In the genomic region with DNA sequence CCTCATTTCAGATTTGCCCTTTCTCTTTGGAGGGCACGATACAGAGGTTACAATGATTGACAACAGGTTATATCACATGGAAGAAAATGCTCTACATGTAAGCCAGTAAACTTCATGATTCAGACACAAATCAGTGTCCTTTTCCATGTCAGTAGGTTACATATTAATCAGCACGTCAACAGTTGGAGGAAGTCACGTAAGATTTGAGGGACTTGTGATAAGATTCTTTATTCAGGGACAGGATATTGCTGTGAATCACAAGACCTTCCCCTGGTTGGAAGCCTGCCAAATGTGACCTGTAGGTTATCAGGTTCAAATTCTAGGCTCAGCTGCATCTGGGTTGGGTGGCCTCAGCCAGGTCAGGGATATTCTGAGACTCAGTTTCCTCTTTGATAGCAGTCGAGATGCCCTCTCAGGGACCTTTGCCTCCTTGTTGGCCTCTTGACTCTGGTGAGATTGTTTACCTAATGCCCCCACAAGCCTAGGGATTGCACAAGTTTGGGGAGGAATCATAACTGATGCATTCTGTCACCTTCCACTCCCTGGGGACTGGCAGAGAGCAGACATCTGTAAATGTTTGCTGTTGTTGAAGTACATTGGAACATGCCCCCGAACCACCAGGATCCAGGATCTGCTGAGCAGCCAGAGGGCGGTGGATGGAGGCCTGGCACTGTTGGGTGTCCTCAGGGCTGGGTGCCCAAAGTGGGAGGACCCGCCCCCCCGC, we compare ENCODE assay signal across 2 cellular contexts.
TF ChIP-seq lines count a peak whose summit lies in the region.

No MANE protein-coding gene starts in this region.

TF ChIP-seq in WTC11, 78 proteins besides CTCF, POLR2A, EP300 and RAD21:
- TF ChIP-seq GABPB1 (CRISPR knock-in tag; IDR thresholded peaks at IDR 0.05) = peak; percentile 59; the same call in 1 of the 2 replicates
- no peak for TF ChIP-seq RELA (CRISPR knock-in tag; IDR thresholded peaks at IDR 0.05; ENCODE audit: borderline replicate concordance)

TF ChIP-seq in HepG2, 621 proteins besides CTCF, POLR2A, EP300 and RAD21 (continues in another document):
- TF ChIP-seq SAP130 (CRISPR knock-in tag; IDR thresholded peaks at IDR 0.05; ENCODE audit: low read depth) (peak; percentile 91), ZNF180 (CRISPR knock-in tag; IDR thresholded peaks at IDR 0.05; ENCODE audit: borderline replicate concordance, low read depth) (no peak), ZBTB7A (CRISPR knock-in tag; IDR thresholded peaks at IDR 0.05) (0 out of 2 replicates have a peak, but pooled peaks have one; percentile 38), ZMYM3 (CRISPR knock-in tag; IDR thresholded peaks at IDR 0.05) (peak; percentile 50; the same call in 1 of the 2 replicates), ATF4 (CRISPR knock-in tag; IDR thresholded peaks at IDR 0.05) (0 out of 4 replicates have a peak, but pooled peaks of 1 of the 2 experiments have one; percentile 51), SOX13 (IDR thresholded peaks at IDR 0.05) (peak; percentile 48; the same call in 1 of the 2 replicates), SOX13 (CRISPR knock-in tag; conservative IDR thresholded peaks at IDR 0.05 in 1 of 2, IDR thresholded peaks at IDR 0.05 in 1 of 2) (peak in 1 of 2 experiments; percentile 70; a peak in 1 of 4 replicates), BRD4 (CRISPR knock-in tag; IDR thresholded peaks at IDR 0.05) (peak; percentile 17; the same call in 1 of the 2 replicates), ZNF772 (CRISPR knock-in tag; IDR thresholded peaks at IDR 0.05) (peak; percentile 91; the same call in 1 of the 2 replicates), ZNF710 (CRISPR knock-in tag; IDR thresholded peaks at IDR 0.05; ENCODE audit: borderline replicate concordance) (peak; percentile 75; the same call in 1 of the 2 replicates), RFX5 (IDR thresholded peaks at IDR 0.05; ENCODE audit: low read depth, low read length) (no peak), EHMT2 (IDR thresholded peaks at IDR 0.05; ENCODE audit: borderline replicate concordance, low read depth, low read length) (no peak; the same call in 1 of the 2 replicates), ZNF280D (CRISPR knock-in tag; IDR thresholded peaks at IDR 0.05) (no peak), MED1 (CRISPR knock-in tag; IDR thresholded peaks at IDR 0.05) (peak; percentile 99), NCOR1 (IDR thresholded peaks at IDR 0.05; ENCODE audit: borderline replicate concordance, low read length) (peak; percentile 58; the same call in 1 of the 2 replicates), PPARG (CRISPR knock-in tag; conservative IDR thresholded peaks at IDR 0.05) (peak; percentile 94), FOXP1 (IDR thresholded peaks at IDR 0.05) (no peak), FOXP1 (CRISPR knock-in tag; IDR thresholded peaks at IDR 0.05) (peak; percentile 81), GATA4 (IDR thresholded peaks at IDR 0.05; ENCODE audit: borderline replicate concordance, low read depth) (peak; percentile 96), HMG20A (CRISPR knock-in tag; IDR thresholded peaks at IDR 0.05; ENCODE audit: borderline replicate concordance) (peak; percentile 78; the same call in 1 of the 2 replicates), MTA1 (CRISPR knock-in tag; IDR thresholded peaks at IDR 0.05; ENCODE audit: borderline replicate concordance) (peak; percentile 95), TRIM24 (CRISPR knock-in tag; IDR thresholded peaks at IDR 0.05) (peak; percentile 58; the same call in 1 of the 2 replicates), ZNF318 (CRISPR knock-in tag; IDR thresholded peaks at IDR 0.05) (no peak), ZFX (CRISPR knock-in tag; IDR thresholded peaks at IDR 0.05; ENCODE audit: low read depth) (peak; percentile 41; the same call in 1 of the 2 replicates), ARNTL (CRISPR knock-in tag; IDR thresholded peaks at IDR 0.05) (peak; percentile 98), SOX5 (CRISPR knock-in tag; IDR thresholded peaks at IDR 0.05; ENCODE audit: borderline replicate concordance) (peak; percentile 90), NONO (IDR thresholded peaks at IDR 0.05) (no peak), NONO (CRISPR knock-in tag; conservative IDR thresholded peaks at IDR 0.05) (peak; percentile 21; the same call in 1 of the 2 replicates), PATZ1 (CRISPR knock-in tag; IDR thresholded peaks at IDR 0.05) (peak; percentile 86), RARA (CRISPR knock-in tag; IDR thresholded peaks at IDR 0.05) (peak; percentile 97), KAT8 (CRISPR knock-in tag; IDR thresholded peaks at IDR 0.05) (peak; percentile 39; the same call in 1 of the 2 replicates), GFI1 (CRISPR knock-in tag; IDR thresholded peaks at IDR 0.05; ENCODE audit: borderline replicate concordance) (peak; percentile 98)
- TF ChIP-seq, protein P1, sequence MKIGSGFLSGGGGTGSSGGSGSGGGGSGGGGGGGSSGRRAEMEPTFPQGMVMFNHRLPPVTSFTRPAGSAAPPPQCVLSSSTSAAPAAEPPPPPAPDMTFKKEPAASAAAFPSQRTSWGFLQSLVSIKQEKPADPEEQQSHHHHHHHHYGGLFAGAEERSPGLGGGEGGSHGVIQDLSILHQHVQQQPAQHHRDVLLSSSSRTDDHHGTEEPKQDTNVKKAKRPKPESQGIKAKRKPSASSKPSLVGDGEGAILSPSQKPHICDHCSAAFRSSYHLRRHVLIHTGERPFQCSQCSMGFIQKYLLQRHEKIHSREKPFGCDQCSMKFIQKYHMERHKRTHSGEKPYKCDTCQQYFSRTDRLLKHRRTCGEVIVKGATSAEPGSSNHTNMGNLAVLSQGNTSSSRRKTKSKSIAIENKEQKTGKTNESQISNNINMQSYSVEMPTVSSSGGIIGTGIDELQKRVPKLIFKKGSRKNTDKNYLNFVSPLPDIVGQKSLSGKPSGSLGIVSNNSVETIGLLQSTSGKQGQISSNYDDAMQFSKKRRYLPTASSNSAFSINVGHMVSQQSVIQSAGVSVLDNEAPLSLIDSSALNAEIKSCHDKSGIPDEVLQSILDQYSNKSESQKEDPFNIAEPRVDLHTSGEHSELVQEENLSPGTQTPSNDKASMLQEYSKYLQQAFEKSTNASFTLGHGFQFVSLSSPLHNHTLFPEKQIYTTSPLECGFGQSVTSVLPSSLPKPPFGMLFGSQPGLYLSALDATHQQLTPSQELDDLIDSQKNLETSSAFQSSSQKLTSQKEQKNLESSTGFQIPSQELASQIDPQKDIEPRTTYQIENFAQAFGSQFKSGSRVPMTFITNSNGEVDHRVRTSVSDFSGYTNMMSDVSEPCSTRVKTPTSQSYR (CRISPR knock-in tag; IDR thresholded peaks at IDR 0.05; ENCODE audit: borderline replicate concordance) = peak; percentile 38; the same call in 1 of the 2 replicates
